ENCODE assay signal across 8 cellular contexts in the genomic region with DNA sequence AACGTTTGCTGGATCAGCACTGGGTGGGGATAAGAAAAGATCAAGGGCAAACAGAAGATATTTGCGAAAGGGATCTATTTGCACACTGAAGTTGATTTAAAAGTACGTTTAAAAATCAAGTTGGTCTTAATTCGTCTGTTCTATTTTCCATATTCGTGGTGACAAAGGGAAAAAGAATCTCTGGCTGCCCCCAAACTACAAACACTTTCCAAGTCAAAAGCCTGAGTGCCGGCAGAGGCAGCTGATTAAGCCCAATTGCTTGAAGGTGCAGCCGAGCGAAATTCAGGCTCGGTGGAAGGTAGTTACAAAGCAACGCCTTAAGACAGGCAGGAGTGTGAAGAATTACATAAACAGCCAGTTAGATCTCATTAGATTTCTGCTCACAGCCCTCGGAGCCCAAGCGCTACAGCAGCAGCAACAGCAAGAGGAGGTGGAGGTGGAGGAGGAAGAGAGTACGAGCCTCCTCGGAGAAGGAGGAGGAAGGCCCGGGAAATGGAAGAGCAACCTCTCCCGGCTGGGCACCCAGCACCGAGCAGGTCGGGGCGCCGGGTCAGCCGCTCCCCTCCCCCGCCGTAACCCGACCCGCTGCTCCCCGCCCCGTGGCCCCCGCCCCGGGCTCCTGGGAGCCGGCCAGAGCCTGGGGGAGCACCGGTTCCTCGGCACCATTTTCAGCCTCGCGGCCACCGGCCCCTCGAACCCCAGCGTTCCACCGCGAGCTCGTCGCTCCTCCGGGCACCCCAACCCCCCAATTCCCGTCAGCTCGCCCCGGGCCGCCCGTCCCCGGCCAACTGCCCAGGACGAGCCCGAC. TPM values are rescaled to one million over a fixed set of nuclear protein-coding genes. Genes with fewer than 3 reads are reported as not detected.
DNase-seq lines count a peak whose midpoint lies in the region; ATAC-seq and TF ChIP-seq lines count a peak whose summit lies in the region.

No MANE protein-coding gene starts in this region.

- H3K36me3 Mint-ChIP-seq in neural crest cell (ENCODE audit: low read depth), result peaks cover 3% of the 10 kb centered on the region

- H3K4me1 Mint-ChIP-seq in neural crest cell, result peaks cover 56% of the 10 kb centered on the region

- DNase-seq in AML-193 (lab: John Stamatoyannopoulos, UW) (peak; percentile 50 to 58), OCI-M1 (lab: John Stamatoyannopoulos, UW) (peak; percentile 74), foreskin fibroblast (peak in 1 of 2 donors; percentile 68), neural crest cell (ENCODE audit: low read depth, low spot score) (peak; percentile 26), thyroid gland (peak; percentile 71 to 75)
- peak; percentile 36 for DNase-seq in activated effector memory CD4-positive, alpha-beta T cell treated with Interleukin-2 at 50 U/mL for 16 hours

- TF ChIP-seq POLR2A in thyroid gland (IDR thresholded peaks at IDR 0.05), result peak in 1 of 2 donors; percentile 68

- H3K9me3 ChIP-seq in thyroid gland, result no peaks in the 10 kb centered on the region

- WGBS in thyroid gland, 2 donors, result 0 to 1% methylated on average over 18 to 28 of the region's 50 CpGs

- no peaks in the 10 kb centered on the region for H3K9me3 Mint-ChIP-seq in neural crest cell

- H3K4me3 ChIP-seq in foreskin fibroblast (ENCODE audit: low read depth in 1 of 2, low read length in 2 of 2), result peak overlapping the region; percentile 73 to 96
- peak overlapping the region; percentile 28 to 100 (median 79) for H3K4me3 ChIP-seq in thyroid gland (replicated peaks in 1 of 3)

- TF ChIP-seq CTCF in foreskin fibroblast (IDR thresholded peaks at IDR 0.05; ENCODE audit: low read depth, low read length), result no peak
- TF ChIP-seq CTCF in neural crest cell (conservative IDR thresholded peaks at IDR 0.05), result no peak
- TF ChIP-seq CTCF in thyroid gland (IDR thresholded peaks at IDR 0.05), result no peak

- intact Hi-C loops in thyroid gland (cut with DNase I), result no loop called here

- peaks cover 41 to 46% of the 10 kb centered on the region in 2 donors for H3K4me1 ChIP-seq in thyroid gland

- ATAC-seq in GM19328 (IDR thresholded peaks at IDR 0.05; ENCODE audit: unreplicated experiment) (peak; percentile 9), HG03460 (IDR thresholded peaks at IDR 0.05; ENCODE audit: unreplicated experiment) (peak; percentile 2)

- H3K27ac Mint-ChIP-seq in neural crest cell (ENCODE audit: unreplicated experiment), result peak overlapping the region; percentile 95

- no peaks in the 10 kb centered on the region for H3K27me3 ChIP-seq in thyroid gland

- H3K4me3 Mint-ChIP-seq in neural crest cell, result peak overlapping the region; percentile 99

- peaks cover 10 to 23% of the 10 kb centered on the region in 2 donors for H3K36me3 ChIP-seq in thyroid gland

- H3K27me3 Mint-ChIP-seq in neural crest cell (ENCODE audit: low read depth), result peaks cover 3% of the 10 kb centered on the region

- peak overlapping the region; percentile 99 to 100 (median 100) for H3K27ac ChIP-seq in thyroid gland

RNA-seq across cellular contexts. Expression of a gene that starts 0.9 kb away (rescaled TPM):
- total RNA-seq in neural crest cell, result 26.2 and 29.5 TPM in 2 replicates
- total RNA-seq in thyroid gland, result 10 to 100 TPM; 28.1 to 46.4 (median 31.1) TPM

RNA-seq across cellular contexts. Expression of a gene that starts 29.9 kb away (rescaled TPM):
- total RNA-seq in neural crest cell (0.07 and 0.09 TPM in 2 replicates), thyroid gland (under 1 TPM in 1 of 4 donors, not detected in 3; 0.11 TPM)
